25 cellular contexts compared by ENCODE assay signal in genomic region chr6:92538296-92538695, GRCh38.
DNase-seq lines count a peak whose midpoint lies in the region; FAIRE-seq and TF ChIP-seq lines count a peak whose summit lies in the region.
"Had no signal": no experiment of that assay in that cellular context is flagged by ENCODE, and none has a peak within 500 bp of the region (broad histone marks: within the 10 kb centered on the region; RNA-seq: fewer than 3 reads in every experiment).

No MANE protein-coding gene starts in this region.

- no peak overlapping the region for H3K4me3 ChIP-seq in bronchial epithelial cell (ENCODE audit: low read depth, low read length)
- H3K4me3 ChIP-seq in smooth muscle cell, result no peak overlapping the region
- H3K4me3 ChIP-seq: dorsolateral prefrontal cortex, esophagus muscularis mucosa, pancreas, right lobe of liver, upper lobe of left lung had no signal

- no peak for FAIRE-seq in bronchial epithelial cell (lab: Jason Lieb, UNC)
- FAIRE-seq: pancreas had no signal

- no peaks in the 10 kb centered on the region for H3K27me3 Mint-ChIP-seq in activated naive CD4-positive, alpha-beta T cell treated with anti-CD3 and anti-CD28 coated beads, Interleukin-2, amount 10 ng/mL, durations not matched to agents 7 days and 5 days
- H3K27me3 Mint-ChIP-seq: activated CD4-positive, alpha-beta memory T cell treated with anti-CD3 and anti-CD28 coated beads, Interleukin-2, amount 10 ng/mL, durations not matched to agents 7 days and 5 days had no signal

- no peak overlapping the region for H3K4me3 Mint-ChIP-seq in activated naive CD4-positive, alpha-beta T cell treated with anti-CD3 and anti-CD28 coated beads, Interleukin-2, amount 10 ng/mL, durations not matched to agents 7 days and 5 days
- H3K4me3 Mint-ChIP-seq: activated CD4-positive, alpha-beta memory T cell treated with anti-CD3 and anti-CD28 coated beads, Interleukin-2, amount 10 ng/mL, durations not matched to agents 7 days and 5 days; natural killer cell had no signal

- no peaks in the 10 kb centered on the region for H3K36me3 ChIP-seq in bronchial epithelial cell (ENCODE audit: control insufficient read depth, insufficient read depth, low read length)
- H3K36me3 ChIP-seq in smooth muscle cell (ENCODE audit: low read depth), result no peaks in the 10 kb centered on the region
- H3K36me3 ChIP-seq: BE2C, esophagus muscularis mucosa, pancreas, right lobe of liver, upper lobe of left lung had no signal

- 56% methylated on average over 1 of the region's 1 CpG for WGBS in smooth muscle cell (ENCODE audit: low lambda C conversion rate)

- H3K27ac Mint-ChIP-seq in activated naive CD4-positive, alpha-beta T cell treated with anti-CD3 and anti-CD28 coated beads, Interleukin-2, amount 10 ng/mL, durations not matched to agents 7 days and 5 days, result no peak overlapping the region
- H3K27ac Mint-ChIP-seq: activated CD4-positive, alpha-beta memory T cell treated with anti-CD3 and anti-CD28 coated beads, Interleukin-2, amount 10 ng/mL, durations not matched to agents 7 days and 5 days; natural killer cell had no signal

- TF ChIP-seq CTCF in bronchial epithelial cell (IDR thresholded peaks at IDR 0.05; ENCODE audit: insufficient read depth, low read length, severe bottlenecking) (no peak), smooth muscle cell (IDR thresholded peaks at IDR 0.05; ENCODE audit: borderline replicate concordance, insufficient read depth, poor library complexity, severe bottlenecking) (no peak)

- H3K9me3 ChIP-seq in smooth muscle cell (replicated peaks; ENCODE audit: low read depth), result no peaks in the 10 kb centered on the region
- H3K9me3 ChIP-seq: BE2C, esophagus muscularis mucosa, pancreas, right lobe of liver, upper lobe of left lung had no signal

- no peaks in the 10 kb centered on the region for H4K20me1 ChIP-seq in smooth muscle cell (ENCODE audit: low read depth)

- no peaks in the 10 kb centered on the region for H3K36me3 Mint-ChIP-seq in activated naive CD4-positive, alpha-beta T cell treated with anti-CD3 and anti-CD28 coated beads, Interleukin-2, amount 10 ng/mL, durations not matched to agents 7 days and 5 days
- H3K36me3 Mint-ChIP-seq: natural killer cell had no signal

- H3K79me2 ChIP-seq in smooth muscle cell (ENCODE audit: low read depth), result no peaks in the 10 kb centered on the region

- peak overlapping the region; percentile 59 for H3K9ac ChIP-seq in smooth muscle cell (ENCODE audit: low read depth)

- H3K9me3 Mint-ChIP-seq in activated naive CD4-positive, alpha-beta T cell treated with anti-CD3 and anti-CD28 coated beads, Interleukin-2, amount 10 ng/mL, durations not matched to agents 7 days and 5 days, result peaks cover 5% of the 10 kb centered on the region
- H3K9me3 Mint-ChIP-seq: activated CD4-positive, alpha-beta memory T cell treated with anti-CD3 and anti-CD28 coated beads, Interleukin-2, amount 10 ng/mL, durations not matched to agents 7 days and 5 days had no signal

- H2AFZ ChIP-seq in smooth muscle cell (ENCODE audit: low read depth), result no peak overlapping the region

- H3K4me1 ChIP-seq in smooth muscle cell (ENCODE audit: low read depth), result peaks cover 5% of the 10 kb centered on the region
- H3K4me1 ChIP-seq: esophagus muscularis mucosa, pancreas, right lobe of liver, upper lobe of left lung had no signal

- peak overlapping the region; percentile 92 for H3K27ac ChIP-seq in smooth muscle cell (ENCODE audit: low read depth)
- H3K27ac ChIP-seq: dorsolateral prefrontal cortex, esophagus muscularis mucosa, pancreas, right lobe of liver, upper lobe of left lung had no signal

- DNase-seq in NCI-H748 (lab: John Stamatoyannopoulos, UW; ENCODE audit: unreplicated experiment) (peak; percentile 8), NCI-H748 treated with DMSO at 0.1 percent for 48 hours (lab: John Stamatoyannopoulos, UW) (no peak), bronchial epithelial cell (ENCODE audit: low read depth) (peak; percentile 43), glomerular visceral epithelial cell (ENCODE audit: extremely low spot score) (peak; percentile 10), smooth muscle cell (lab: John Stamatoyannopoulos, UW; ENCODE audit: unreplicated experiment) (no peak), NCI-H187 treated with DMSO at 0.1 percent for 48 hours (lab: John Stamatoyannopoulos, UW) (no peak)
- DNase-seq in activated CD4-positive, CD25-positive, alpha-beta regulatory T cell treated with anti-CD3 and anti-CD28 coated beads, Interleukin-2, amount 50 U/mL, for 72 hours, result no peak
- no peak for DNase-seq in activated naive CD4-positive, alpha-beta T cell treated with anti-CD3 and anti-CD28 coated beads, Interleukin-2, amount 10 ng/mL, durations not matched to agents 7 days and 5 days
- DNase-seq: activated CD4-positive, alpha-beta memory T cell treated with anti-CD3 and anti-CD28 coated beads, Interleukin-2, amount 10 ng/mL, durations not matched to agents 7 days and 5 days; activated CD4-positive, CD25-positive, alpha-beta regulatory T cell; activated effector memory CD4-positive, alpha-beta T cell treated with anti-CD3 and anti-CD28 coated beads, Interleukin-2, amount 50 U/mL, for 16 hours; BE2C; Calu3; dorsolateral prefrontal cortex; glutamatergic neuron; Kasumi-1; left cardiac atrium; natural killer cell; NCI-H1048; NCI-H2081; NCI-H526 treated with DMSO at 0.1 percent for 48 hours; pancreas; right lobe of liver; upper lobe of left lung had no signal

- H3K4me1 Mint-ChIP-seq in activated naive CD4-positive, alpha-beta T cell treated with anti-CD3 and anti-CD28 coated beads, Interleukin-2, amount 10 ng/mL, durations not matched to agents 7 days and 5 days, result no peaks in the 10 kb centered on the region
- H3K4me1 Mint-ChIP-seq: activated CD4-positive, alpha-beta memory T cell treated with anti-CD3 and anti-CD28 coated beads, Interleukin-2, amount 10 ng/mL, durations not matched to agents 7 days and 5 days; natural killer cell had no signal

- H3F3A ChIP-seq in smooth muscle cell (ENCODE audit: low read depth), result no peaks in the 10 kb centered on the region

- CTCF ChIA-PET in activated naive CD4-positive, alpha-beta T cell treated with anti-CD3 and anti-CD28 coated beads, Interleukin-2, amount 10 ng/mL, durations not matched to agents 7 days and 5 days (lab: Charles Lee), result no interaction called here

- H3K27me3 ChIP-seq in bronchial epithelial cell (ENCODE audit: control insufficient read depth, insufficient read depth, low read length), result no peaks in the 10 kb centered on the region
- no peaks in the 10 kb centered on the region for H3K27me3 ChIP-seq in smooth muscle cell (ENCODE audit: low read depth)
- H3K27me3 ChIP-seq: BE2C, dorsolateral prefrontal cortex, esophagus muscularis mucosa, pancreas, right lobe of liver, upper lobe of left lung had no signal

- peak overlapping the region; percentile 50 for H3K4me2 ChIP-seq in smooth muscle cell

Comparison
In these comparisons a context has a peak if more than half of its experiments do, and no peak if none do; other contexts are left out.
1. DNase-seq: peak in NCI-H748 (single experiment), bronchial epithelial cell (single experiment) and glomerular visceral epithelial cell (single experiment); none in NCI-H748 treated with DMSO at 0.1 percent for 48 hours (single experiment), smooth muscle cell (single experiment), NCI-H187 treated with DMSO at 0.1 percent for 48 hours (single experiment), activated CD4-positive, CD25-positive, alpha-beta regulatory T cell treated with anti-CD3 and anti-CD28 coated beads, Interleukin-2, amount 50 U/mL, for 72 hours (single experiment) and activated naive CD4-positive, alpha-beta T cell treated with anti-CD3 and anti-CD28 coated beads, Interleukin-2, amount 10 ng/mL, durations not matched to agents 7 days and 5 days (single experiment).